In genomic region chr1:10694274-10694632, GRCh38 we compare ENCODE assay signal across 8 cellular contexts.
DNase-seq lines count a peak whose midpoint lies in the region; ATAC-seq, FAIRE-seq and TF ChIP-seq lines count a peak whose summit lies in the region.

No MANE protein-coding gene starts in this region.

- POLR2A ChIA-PET in Panc1 (lab: Charles Lee): no interaction called here

- DNase-seq in NCI-H1436 (lab: John Stamatoyannopoulos, UW): peak; percentile 83
- DNase-seq in NCI-H1436 treated with DMSO at 0.1 percent for 48 hours (lab: John Stamatoyannopoulos, UW): no peak
- DNase-seq in Panc1 (ENCODE audit: low read depth, low spot score): no peak
- peak; percentile 21 for DNase-seq in activated naive CD8-positive, alpha-beta T cell treated with anti-CD3 and anti-CD28 coated beads, Interleukin-2, amount 50 U/mL, for 16 hours (ENCODE audit: low read depth, low spot score)
- peak; percentile 54 for DNase-seq in stimulated activated CD4-positive, alpha-beta T cell treated with anti-CD3 and anti-CD28 coated beads, Interleukin-4, amount 100 ng/mL, for 24 hours
- no peak for DNase-seq in urothelium cell line (ENCODE audit: low spot score)

- ATAC-seq in HG02970 (IDR thresholded peaks at IDR 0.05; ENCODE audit: low FRiP score, unreplicated experiment): peak; percentile 36
- ATAC-seq in Panc1: peak; percentile 79

- H3K9me3 ChIP-seq in Panc1 (ENCODE audit: control insufficient read depth, insufficient read depth, low read depth, low read length) (no peaks in the 10 kb centered on the region), iPS-18a (ENCODE audit: control insufficient read depth, low read depth, low read length) (no peaks in the 10 kb centered on the region)

- no peaks in the 10 kb centered on the region for H3K36me3 ChIP-seq in Panc1 (ENCODE audit: control insufficient read depth, insufficient read depth, low read length)
- no peaks in the 10 kb centered on the region for H3K36me3 ChIP-seq in iPS-18a (ENCODE audit: control insufficient read depth, low read depth, low read length)

- in situ Hi-C loops in Panc1 (cut with HindIII; ENCODE audit: low pct_unique_long_range_greater_than_20kb, low sequenced_read_pairs): no loop called here

- H3K9ac ChIP-seq in iPS-18a (ENCODE audit: low read length): no peak overlapping the region

- H3K27me3 ChIP-seq in Panc1 (ENCODE audit: control insufficient read depth, insufficient read depth, low read length): no peaks in the 10 kb centered on the region
- peaks cover 26% of the 10 kb centered on the region for H3K27me3 ChIP-seq in iPS-18a (ENCODE audit: control insufficient read depth, insufficient read depth, low read length)

- CTCF ChIA-PET in Panc1 (lab: Charles Lee): no interaction called here

- FAIRE-seq in urothelium cell line (lab: Jason Lieb, UNC): no peak

- H3K27ac ChIP-seq in Panc1 (ENCODE audit: low read length) (no peak overlapping the region), iPS-18a (ENCODE audit: low read length) (no peak overlapping the region)

- H3K4me3 ChIP-seq in Panc1 (ENCODE audit: low read depth in 2 of 2, low read length in 2 of 2) (peak overlapping the region; percentile 62), iPS-18a (ENCODE audit: low read length) (peak overlapping the region; percentile 58)

- no TSS peak for BruUV-seq in Panc1 (replicated peaks; lab: Mats Ljungman, UMichigan)

- H3K4me1 ChIP-seq in Panc1 (ENCODE audit: control insufficient read depth, insufficient read depth, low read length): peaks cover 26% of the 10 kb centered on the region
- no peaks in the 10 kb centered on the region for H3K4me1 ChIP-seq in iPS-18a (ENCODE audit: control insufficient read depth, low read depth, low read length)

- TF ChIP-seq CTCF in Panc1 (IDR thresholded peaks at IDR 0.05): no peak

- intact Hi-C loops in Panc1 (cut with micrococcal nuclease; ENCODE audit: unreplicated experiment): loop anchor here (5.0 kb wide), 3 partner anchors 98 to 248 kb away; no protein-coding TSS in a partner anchor

Comparison
In these comparisons a context has a peak if more than half of its experiments do, and no peak if none do; other contexts are left out.
1. DNase-seq: peak in NCI-H1436 (single experiment), activated naive CD8-positive, alpha-beta T cell treated with anti-CD3 and anti-CD28 coated beads, Interleukin-2, amount 50 U/mL, for 16 hours (single experiment) and stimulated activated CD4-positive, alpha-beta T cell treated with anti-CD3 and anti-CD28 coated beads, Interleukin-4, amount 100 ng/mL, for 24 hours (single experiment); none in NCI-H1436 treated with DMSO at 0.1 percent for 48 hours (single experiment), Panc1 (single experiment) and urothelium cell line (single experiment).